ENCODE assay signal across 15 cellular contexts in the genomic region with DNA sequence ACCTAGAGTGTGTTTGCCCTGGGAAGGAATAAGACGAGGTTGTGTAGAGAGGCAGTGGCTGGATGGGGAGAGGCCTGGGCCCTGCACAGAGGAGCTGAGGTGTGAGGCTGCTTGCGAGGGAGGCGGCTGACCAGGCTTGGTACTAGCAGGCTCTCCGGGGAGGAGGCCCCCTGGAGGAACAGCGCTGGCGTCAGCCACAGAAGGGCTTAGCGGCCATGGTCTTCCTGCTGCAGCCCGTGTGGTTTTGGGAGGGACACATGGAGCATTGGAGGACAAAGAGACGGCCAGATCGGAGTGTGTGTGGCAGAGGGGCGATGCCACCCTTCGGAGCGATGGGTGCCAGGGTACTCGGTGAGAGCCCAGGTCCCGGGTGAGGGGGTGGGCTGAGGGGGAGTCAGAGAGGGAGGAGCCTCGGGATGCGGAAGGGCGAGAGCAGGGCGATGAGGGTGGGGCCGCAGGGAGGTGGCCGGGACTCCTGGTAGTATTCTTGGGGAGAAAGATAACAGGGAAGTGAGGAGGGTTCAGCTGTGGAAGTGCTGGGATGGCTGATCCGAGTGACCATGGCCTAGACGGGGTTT. TPM values are rescaled to one million over a fixed set of nuclear protein-coding genes. Genes with fewer than 3 reads are reported as not detected.
DNase-seq lines count a peak whose midpoint lies in the region; ATAC-seq and TF ChIP-seq lines count a peak whose summit lies in the region.
"Had no signal": no experiment of that assay in that cellular context is flagged by ENCODE, and none has a peak within 500 bp of the region (broad histone marks: within the 10 kb centered on the region; RNA-seq: fewer than 3 reads in every experiment).

No MANE protein-coding gene starts in this region.

- no peak for ATAC-seq in stimulated activated naive CD8-positive, alpha-beta T cell treated with anti-CD3 and anti-CD28 coated beads, Interleukin-15, Interleukin-2, amounts not matched to agents 100 U/mL and 50 U/mL, for 24 hours
- ATAC-seq in activated CD8-positive, alpha-beta T cell treated with anti-CD3 and anti-CD28 coated beads, Interleukin-2, amount 10 ng/mL, durations not matched to agents 7 days and 5 days, result no peak
- ATAC-seq in lower lobe of right lung, result peak in 1 of 2 donors; percentile 23
- ATAC-seq in gastrocnemius medialis, result no peak

- H3K27me3 Mint-ChIP-seq in stimulated activated naive CD8-positive, alpha-beta T cell treated with anti-CD3 and anti-CD28 coated beads, Interleukin-15, Interleukin-2, amounts not matched to agents 100 ng/mL and 50 ng/mL, for 24 hours, result no peaks in the 10 kb centered on the region
- H3K27me3 Mint-ChIP-seq in activated CD8-positive, alpha-beta T cell treated with anti-CD3 and anti-CD28 coated beads, Interleukin-2, amount 10 ng/mL, durations not matched to agents 7 days and 5 days (ENCODE audit: low read depth), result no peaks in the 10 kb centered on the region

- H3K4me1 Mint-ChIP-seq in stimulated activated naive CD8-positive, alpha-beta T cell treated with anti-CD3 and anti-CD28 coated beads, Interleukin-15, Interleukin-2, amounts not matched to agents 100 ng/mL and 50 ng/mL, for 24 hours (ENCODE audit: low read depth), result peaks cover 93% of the 10 kb centered on the region
- peaks cover 85% of the 10 kb centered on the region for H3K4me1 Mint-ChIP-seq in activated CD8-positive, alpha-beta T cell treated with anti-CD3 and anti-CD28 coated beads, Interleukin-2, amount 10 ng/mL, durations not matched to agents 7 days and 5 days (ENCODE audit: low read depth)

- intact Hi-C loops in lower lobe of right lung (cut with DNase I), result no loop called here
- intact Hi-C loops in gastrocnemius medialis (cut with DNase I; ENCODE audit: low total_unique reads), result loop anchor here (10.0 kb wide), 1 partner anchor 1285 kb away; no protein-coding TSS in a partner anchor

- TF ChIP-seq CTCF in lower lobe of right lung (IDR thresholded peaks at IDR 0.05) (no peak), gastrocnemius medialis (IDR thresholded peaks at IDR 0.05 in 4 of 5, conservative IDR thresholded peaks at IDR 0.05 in 1 of 5) (no peak)

- no peak for TF ChIP-seq POLR2A in gastrocnemius medialis (IDR thresholded peaks at IDR 0.05)

- CTCF ChIA-PET in activated CD8-positive, alpha-beta T cell treated with anti-CD3 and anti-CD28 coated beads, Interleukin-2, amount 10 ng/mL, durations not matched to agents 7 days and 5 days (lab: Charles Lee), result no interaction called here

- POLR2A ChIA-PET in activated CD8-positive, alpha-beta T cell treated with anti-CD3 and anti-CD28 coated beads, Interleukin-2, amount 10 ng/mL, durations not matched to agents 7 days and 5 days (lab: Charles Lee), result interaction anchor here (1.1 kb wide), 1 partner anchor 471 kb away, joined by 4 read pairs; no protein-coding TSS in a partner anchor

- H3K4me3 Mint-ChIP-seq in stimulated activated naive CD8-positive, alpha-beta T cell treated with anti-CD3 and anti-CD28 coated beads, Interleukin-15, Interleukin-2, amounts not matched to agents 100 ng/mL and 50 ng/mL, for 24 hours, result peak overlapping the region; percentile 75
- peak overlapping the region; percentile 57 for H3K4me3 Mint-ChIP-seq in activated CD8-positive, alpha-beta T cell treated with anti-CD3 and anti-CD28 coated beads, Interleukin-2, amount 10 ng/mL, durations not matched to agents 7 days and 5 days

- peaks cover 49% of the 10 kb centered on the region for H3K36me3 Mint-ChIP-seq in stimulated activated naive CD8-positive, alpha-beta T cell treated with anti-CD3 and anti-CD28 coated beads, Interleukin-15, Interleukin-2, amounts not matched to agents 100 ng/mL and 50 ng/mL, for 24 hours (ENCODE audit: low read depth)
- peaks cover 38% of the 10 kb centered on the region for H3K36me3 Mint-ChIP-seq in activated CD8-positive, alpha-beta T cell treated with anti-CD3 and anti-CD28 coated beads, Interleukin-2, amount 10 ng/mL, durations not matched to agents 7 days and 5 days (ENCODE audit: low read depth)

- H3K36me3 ChIP-seq in lower lobe of right lung (peaks cover 13% of the 10 kb centered on the region), gastrocnemius medialis (peaks cover 0 to 3% of the 10 kb centered on the region in 2 donors)
- no peaks in the 10 kb centered on the region for H3K36me3 ChIP-seq in effector memory CD4-positive, alpha-beta T cell (ENCODE audit: control insufficient read depth, insufficient read depth, low read length)
- H3K36me3 ChIP-seq: BE2C had no signal

- in situ Hi-C loops in gastrocnemius medialis (cut with MboI; ENCODE audit: low sequenced_read_pairs in 4 of 4), result no loop called here

- peak overlapping the region; percentile 79 for H3K27ac Mint-ChIP-seq in stimulated activated naive CD8-positive, alpha-beta T cell treated with anti-CD3 and anti-CD28 coated beads, Interleukin-15, Interleukin-2, amounts not matched to agents 100 ng/mL and 50 ng/mL, for 24 hours
- H3K27ac Mint-ChIP-seq in activated CD8-positive, alpha-beta T cell treated with anti-CD3 and anti-CD28 coated beads, Interleukin-2, amount 10 ng/mL, durations not matched to agents 7 days and 5 days, result peak overlapping the region; percentile 50

- H3K4me1 ChIP-seq in lower lobe of right lung, result peaks cover 29% of the 10 kb centered on the region
- peaks cover 33% of the 10 kb centered on the region for H3K4me1 ChIP-seq in effector memory CD4-positive, alpha-beta T cell (ENCODE audit: control insufficient read depth, insufficient read depth, low read length, poor library complexity, severe bottlenecking)
- peaks cover 10 to 28% of the 10 kb centered on the region in 2 donors for H3K4me1 ChIP-seq in gastrocnemius medialis

- DNase-seq in stimulated activated naive CD8-positive, alpha-beta T cell treated with anti-CD3 and anti-CD28 coated beads, Interleukin-15, Interleukin-2, amounts not matched to agents 100 U/mL and 50 U/mL, for 24 hours, result no peak
- DNase-seq in activated CD8-positive, alpha-beta T cell treated with anti-CD3 and anti-CD28 coated beads, Interleukin-2, amount 10 ng/mL, durations not matched to agents 7 days and 5 days, result no peak
- DNase-seq in lower lobe of right lung (no peak), retina (no peak), gastrocnemius medialis (no peak)
- no peak for DNase-seq in stimulated activated CD4-positive, alpha-beta T cell treated with anti-CD3 and anti-CD28 coated beads, Interleukin-2, amount 100 ng/mL, for 24 hours
- no peak for DNase-seq in effector memory CD4-positive, alpha-beta T cell
- DNase-seq: activated CD8-positive, alpha-beta memory T cell treated with anti-CD3 and anti-CD28 coated beads for 24 hours; anterior cingulate cortex; BE2C; effector CD4-positive, alpha-beta T cell; NCI-H187 treated with DMSO at 0.1 percent for 48 hours had no signal

- H3K27me3 ChIP-seq in lower lobe of right lung (ENCODE audit: low read depth) (no peaks in the 10 kb centered on the region), gastrocnemius medialis (no peaks in the 10 kb centered on the region)
- no peaks in the 10 kb centered on the region for H3K27me3 ChIP-seq in effector memory CD4-positive, alpha-beta T cell (replicated peaks; ENCODE audit: control insufficient read depth, insufficient read depth, low read length, poor library complexity, severe bottlenecking)
- H3K27me3 ChIP-seq: BE2C had no signal

- H3K9me3 ChIP-seq in lower lobe of right lung, result no peaks in the 10 kb centered on the region
- no peaks in the 10 kb centered on the region for H3K9me3 ChIP-seq in effector memory CD4-positive, alpha-beta T cell (ENCODE audit: control insufficient read depth, low read length)
- H3K9me3 ChIP-seq in gastrocnemius medialis, result no peaks in the 10 kb centered on the region
- H3K9me3 ChIP-seq: BE2C had no signal

- peak overlapping the region; percentile 17 for H3K4me3 ChIP-seq in lower lobe of right lung
- no peak overlapping the region for H3K4me3 ChIP-seq in effector memory CD4-positive, alpha-beta T cell (ENCODE audit: insufficient read depth, low read depth, low read length, poor library complexity, severe bottlenecking)
- H3K4me3 ChIP-seq in gastrocnemius medialis, result no peak overlapping the region

- no peak overlapping the region for H3K27ac ChIP-seq in lower lobe of right lung
- no peak overlapping the region for H3K27ac ChIP-seq in effector memory CD4-positive, alpha-beta T cell (ENCODE audit: insufficient read depth, low read length, poor library complexity, severe bottlenecking)
- no peak overlapping the region for H3K27ac ChIP-seq in gastrocnemius medialis

- no peaks in the 10 kb centered on the region for H3K9me3 Mint-ChIP-seq in stimulated activated naive CD8-positive, alpha-beta T cell treated with anti-CD3 and anti-CD28 coated beads, Interleukin-15, Interleukin-2, amounts not matched to agents 100 ng/mL and 50 ng/mL, for 24 hours
- no peaks in the 10 kb centered on the region for H3K9me3 Mint-ChIP-seq in activated CD8-positive, alpha-beta T cell treated with anti-CD3 and anti-CD28 coated beads, Interleukin-2, amount 10 ng/mL, durations not matched to agents 7 days and 5 days (ENCODE audit: insufficient read depth)

RNA-seq across cellular contexts. Expression of a gene that starts 8.2 kb away (rescaled TPM):
- total RNA-seq in activated CD8-positive, alpha-beta T cell treated with anti-CD3 and anti-CD28 coated beads, Interleukin-2, amount 10 ng/mL, durations not matched to agents 7 days and 5 days, result 10 to 100 TPM; 34.1 to 39.8 TPM
- total RNA-seq in lower lobe of right lung, result 29.7 TPM
- total RNA-seq in gastrocnemius medialis, result 10 to 100 TPM in 3 of 4 donors, 1 to 10 TPM in 1; 7.0 to 20.6 (median 16.1) TPM

RNA-seq across cellular contexts. Expression of a gene that starts 23.2 kb away (rescaled TPM):
- total RNA-seq in activated CD8-positive, alpha-beta T cell treated with anti-CD3 and anti-CD28 coated beads, Interleukin-2, amount 10 ng/mL, durations not matched to agents 7 days and 5 days, result not detected
- 0.06 TPM for total RNA-seq in lower lobe of right lung
- not detected for total RNA-seq in gastrocnemius medialis
- total RNA-seq: G401, glomerular endothelial cell had no signal
